In genomic region chr17:81960130-81960958, GRCh38 we compare ENCODE assay signal across 1 cellular context.
TF ChIP-seq lines count a peak whose summit lies in the region.

No MANE protein-coding gene starts in this region.

TF ChIP-seq in HepG2, 621 proteins besides CTCF, POLR2A, EP300 and RAD21 (continued from another document and continues in another):
- TF ChIP-seq ZNF275 (CRISPR knock-in tag; IDR thresholded peaks at IDR 0.05; ENCODE audit: borderline replicate concordance) (peak; percentile 43), PHB2 (IDR thresholded peaks at IDR 0.05; ENCODE audit: partially characterized antibody) (no peak), ZNF747 (CRISPR knock-in tag; IDR thresholded peaks at IDR 0.05; ENCODE audit: borderline replicate concordance) (0 out of 2 replicates have a peak, but pooled peaks have one; percentile 13), ZNF501 (CRISPR knock-in tag; IDR thresholded peaks at IDR 0.05) (0 out of 2 replicates have a peak, but pooled peaks have one; percentile 45), ISX (CRISPR knock-in tag; conservative IDR thresholded peaks at IDR 0.05) (no peak), MTA1 (CRISPR knock-in tag; IDR thresholded peaks at IDR 0.05; ENCODE audit: borderline replicate concordance) (no peak; the same call in 1 of the 2 replicates), ZNF598 (CRISPR knock-in tag; IDR thresholded peaks at IDR 0.05; ENCODE audit: borderline replicate concordance) (0 out of 2 replicates have a peak, but pooled peaks have one; percentile 72), RCOR2 (CRISPR knock-in tag; IDR thresholded peaks at IDR 0.05) (no peak), ZNF597 (CRISPR knock-in tag; IDR thresholded peaks at IDR 0.05) (no peak), AHR (CRISPR knock-in tag; IDR thresholded peaks at IDR 0.05) (no peak), PLSCR1 (CRISPR knock-in tag; IDR thresholded peaks at IDR 0.05; ENCODE audit: borderline replicate concordance) (no peak), ZBTB38 (CRISPR knock-in tag; IDR thresholded peaks at IDR 0.05) (no peak; the same call in 1 of the 2 replicates), NR2F1 (CRISPR knock-in tag; IDR thresholded peaks at IDR 0.05) (no peak), REXO4 (CRISPR knock-in tag; IDR thresholded peaks at IDR 0.05; ENCODE audit: borderline replicate concordance) (0 out of 2 replicates have a peak, but pooled peaks have one; percentile 40), NR2F2 (IDR thresholded peaks at IDR 0.05; ENCODE audit: borderline replicate concordance, low read depth) (no peak), PLRG1 (conservative IDR thresholded peaks at IDR 0.05) (no peak), RARA (CRISPR knock-in tag; IDR thresholded peaks at IDR 0.05) (no peak), PAF1 (CRISPR knock-in tag; IDR thresholded peaks at IDR 0.05) (no peak), ZSCAN20 (CRISPR knock-in tag; IDR thresholded peaks at IDR 0.05; ENCODE audit: borderline replicate concordance) (no peak), HNRNPUL1 (IDR thresholded peaks at IDR 0.05; ENCODE audit: low read depth, low read length) (no peak), MXD3 (CRISPR knock-in tag; IDR thresholded peaks at IDR 0.05) (no peak; the same call in 1 of the 2 replicates), ZNF343 (CRISPR knock-in tag; IDR thresholded peaks at IDR 0.05) (no peak), ZNF7 (CRISPR knock-in tag; IDR thresholded peaks at IDR 0.05) (no peak), ZXDC (CRISPR knock-in tag; IDR thresholded peaks at IDR 0.05) (no peak), ARID4A (CRISPR knock-in tag; IDR thresholded peaks at IDR 0.05; ENCODE audit: borderline replicate concordance) (peak; percentile 34), ZNF280D (CRISPR knock-in tag; IDR thresholded peaks at IDR 0.05) (no peak), ZNF530 (CRISPR knock-in tag; IDR thresholded peaks at IDR 0.05; ENCODE audit: low read depth) (no peak), CBX5 (CRISPR knock-in tag; IDR thresholded peaks at IDR 0.05; ENCODE audit: borderline replicate concordance) (no peak), EHMT2 (IDR thresholded peaks at IDR 0.05; ENCODE audit: borderline replicate concordance, low read depth, low read length) (no peak), THYN1 (CRISPR knock-in tag; IDR thresholded peaks at IDR 0.05; ENCODE audit: borderline replicate concordance, low read depth) (no peak), SRF (IDR thresholded peaks at IDR 0.05; ENCODE audit: low read depth, low read length) (no peak), SP5 (CRISPR knock-in tag; IDR thresholded peaks at IDR 0.05; ENCODE audit: borderline replicate concordance, low read depth) (no peak)
- TF ChIP-seq, protein P1, sequence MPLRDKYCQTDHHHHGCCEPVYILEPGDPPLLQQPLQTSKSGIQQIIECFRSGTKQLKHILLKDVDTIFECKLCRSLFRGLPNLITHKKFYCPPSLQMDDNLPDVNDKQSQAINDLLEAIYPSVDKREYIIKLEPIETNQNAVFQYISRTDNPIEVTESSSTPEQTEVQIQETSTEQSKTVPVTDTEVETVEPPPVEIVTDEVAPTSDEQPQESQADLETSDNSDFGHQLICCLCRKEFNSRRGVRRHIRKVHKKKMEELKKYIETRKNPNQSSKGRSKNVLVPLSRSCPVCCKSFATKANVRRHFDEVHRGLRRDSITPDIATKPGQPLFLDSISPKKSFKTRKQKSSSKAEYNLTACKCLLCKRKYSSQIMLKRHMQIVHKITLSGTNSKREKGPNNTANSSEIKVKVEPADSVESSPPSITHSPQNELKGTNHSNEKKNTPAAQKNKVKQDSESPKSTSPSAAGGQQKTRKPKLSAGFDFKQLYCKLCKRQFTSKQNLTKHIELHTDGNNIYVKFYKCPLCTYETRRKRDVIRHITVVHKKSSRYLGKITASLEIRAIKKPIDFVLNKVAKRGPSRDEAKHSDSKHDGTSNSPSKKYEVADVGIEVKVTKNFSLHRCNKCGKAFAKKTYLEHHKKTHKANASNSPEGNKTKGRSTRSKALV (CRISPR knock-in tag; IDR thresholded peaks at IDR 0.05) = peak; percentile 73
- TF ChIP-seq, protein P2, sequence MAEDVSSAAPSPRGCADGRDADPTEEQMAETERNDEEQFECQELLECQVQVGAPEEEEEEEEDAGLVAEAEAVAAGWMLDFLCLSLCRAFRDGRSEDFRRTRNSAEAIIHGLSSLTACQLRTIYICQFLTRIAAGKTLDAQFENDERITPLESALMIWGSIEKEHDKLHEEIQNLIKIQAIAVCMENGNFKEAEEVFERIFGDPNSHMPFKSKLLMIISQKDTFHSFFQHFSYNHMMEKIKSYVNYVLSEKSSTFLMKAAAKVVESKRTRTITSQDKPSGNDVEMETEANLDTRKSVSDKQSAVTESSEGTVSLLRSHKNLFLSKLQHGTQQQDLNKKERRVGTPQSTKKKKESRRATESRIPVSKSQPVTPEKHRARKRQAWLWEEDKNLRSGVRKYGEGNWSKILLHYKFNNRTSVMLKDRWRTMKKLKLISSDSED (CRISPR knock-in tag; IDR thresholded peaks at IDR 0.05) = no peak
- TF ChIP-seq, protein P3, sequence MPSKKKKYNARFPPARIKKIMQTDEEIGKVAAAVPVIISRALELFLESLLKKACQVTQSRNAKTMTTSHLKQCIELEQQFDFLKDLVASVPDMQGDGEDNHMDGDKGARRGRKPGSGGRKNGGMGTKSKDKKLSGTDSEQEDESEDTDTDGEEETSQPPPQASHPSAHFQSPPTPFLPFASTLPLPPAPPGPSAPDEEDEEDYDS (CRISPR knock-in tag; IDR thresholded peaks at IDR 0.05) = no peak
- TF ChIP-seq, protein P4, sequence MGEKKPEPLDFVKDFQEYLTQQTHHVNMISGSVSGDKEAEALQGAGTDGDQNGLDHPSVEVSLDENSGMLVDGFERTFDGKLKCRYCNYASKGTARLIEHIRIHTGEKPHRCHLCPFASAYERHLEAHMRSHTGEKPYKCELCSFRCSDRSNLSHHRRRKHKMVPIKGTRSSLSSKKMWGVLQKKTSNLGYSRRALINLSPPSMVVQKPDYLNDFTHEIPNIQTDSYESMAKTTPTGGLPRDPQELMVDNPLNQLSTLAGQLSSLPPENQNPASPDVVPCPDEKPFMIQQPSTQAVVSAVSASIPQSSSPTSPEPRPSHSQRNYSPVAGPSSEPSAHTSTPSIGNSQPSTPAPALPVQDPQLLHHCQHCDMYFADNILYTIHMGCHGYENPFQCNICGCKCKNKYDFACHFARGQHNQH (CRISPR knock-in tag; IDR thresholded peaks at IDR 0.05) = no peak
- TF ChIP-seq, protein P5, sequence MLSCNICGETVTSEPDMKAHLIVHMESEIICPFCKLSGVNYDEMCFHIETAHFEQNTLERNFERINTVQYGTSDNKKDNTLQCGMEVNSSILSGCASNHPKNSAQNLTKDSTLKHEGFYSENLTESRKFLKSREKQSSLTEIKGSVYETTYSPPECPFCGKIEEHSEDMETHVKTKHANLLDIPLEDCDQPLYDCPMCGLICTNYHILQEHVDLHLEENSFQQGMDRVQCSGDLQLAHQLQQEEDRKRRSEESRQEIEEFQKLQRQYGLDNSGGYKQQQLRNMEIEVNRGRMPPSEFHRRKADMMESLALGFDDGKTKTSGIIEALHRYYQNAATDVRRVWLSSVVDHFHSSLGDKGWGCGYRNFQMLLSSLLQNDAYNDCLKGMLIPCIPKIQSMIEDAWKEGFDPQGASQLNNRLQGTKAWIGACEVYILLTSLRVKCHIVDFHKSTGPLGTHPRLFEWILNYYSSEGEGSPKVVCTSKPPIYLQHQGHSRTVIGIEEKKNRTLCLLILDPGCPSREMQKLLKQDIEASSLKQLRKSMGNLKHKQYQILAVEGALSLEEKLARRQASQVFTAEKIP (CRISPR knock-in tag; IDR thresholded peaks at IDR 0.05; ENCODE audit: borderline replicate concordance) = no peak
